Comparison of ENCODE assay signal across 15 cellular contexts in genomic region chr18:68991281-68991680, GRCh38.
DNase-seq lines count a peak whose midpoint lies in the region; ATAC-seq, FAIRE-seq and TF ChIP-seq lines count a peak whose summit lies in the region.
"Had no signal": no experiment of that assay in that cellular context is flagged by ENCODE, and none has a peak within 500 bp of the region (broad histone marks: within the 10 kb centered on the region; RNA-seq: fewer than 3 reads in every experiment).

No MANE protein-coding gene starts in this region.

- no peak overlapping the region for H3K4me3 Mint-ChIP-seq in activated CD8-positive, alpha-beta T cell treated with anti-CD3 and anti-CD28 coated beads for 36 hours
- no peak overlapping the region for H3K4me3 Mint-ChIP-seq in activated CD8-positive, alpha-beta T cell treated with anti-CD3 and anti-CD28 coated beads, Interleukin-2, amount 10 ng/mL, durations not matched to agents 7 days and 5 days
- H3K4me3 Mint-ChIP-seq: activated naive CD4-positive, alpha-beta T cell treated with anti-CD3 and anti-CD28 coated beads, Interleukin-2, amount 10 ng/mL, durations not matched to agents 7 days and 5 days had no signal

- no peaks in the 10 kb centered on the region for H3K79me2 ChIP-seq in GM12878 (ENCODE audit: control insufficient read depth, insufficient read depth, low read length)

- ATAC-seq in activated CD8-positive, alpha-beta T cell treated with anti-CD3 and anti-CD28 coated beads for 36 hours, result peak; percentile 87
- ATAC-seq in activated CD8-positive, alpha-beta T cell treated with anti-CD3 and anti-CD28 coated beads, Interleukin-2, amount 10 ng/mL, durations not matched to agents 7 days and 5 days, result no peak
- ATAC-seq in HG03039 (IDR thresholded peaks at IDR 0.05; ENCODE audit: unreplicated experiment) (peak; percentile 50), GM12878 (peak; percentile 54)
- ATAC-seq: A549 had no signal

- no peak overlapping the region for H3K27ac Mint-ChIP-seq in activated CD8-positive, alpha-beta T cell treated with anti-CD3 and anti-CD28 coated beads for 36 hours
- no peak overlapping the region for H3K27ac Mint-ChIP-seq in activated CD8-positive, alpha-beta T cell treated with anti-CD3 and anti-CD28 coated beads, Interleukin-2, amount 10 ng/mL, durations not matched to agents 7 days and 5 days
- H3K27ac Mint-ChIP-seq: activated naive CD4-positive, alpha-beta T cell treated with anti-CD3 and anti-CD28 coated beads, Interleukin-2, amount 10 ng/mL, durations not matched to agents 7 days and 5 days had no signal

- no peak overlapping the region for H3K4me2 ChIP-seq in GM12878 (ENCODE audit: control insufficient read depth, insufficient read depth)
- H3K4me2 ChIP-seq: A549 had no signal

- TF ChIP-seq RAD21 in GM12878 (IDR thresholded peaks at IDR 0.05; ENCODE audit: insufficient read depth, low read depth, low read length), result no peak

- intact Hi-C loops in activated CD8-positive, alpha-beta T cell treated with anti-CD3 and anti-CD28 coated beads for 36 hours (cut with micrococcal nuclease), result no loop called here
- intact Hi-C loops in GM12878 (cut with micrococcal nuclease; ENCODE audit: unreplicated experiment), result no loop called here

- FAIRE-seq in GM12878 (lab: Jason Lieb, UNC), result no peak
- FAIRE-seq: A549, endometrium, G401.6, keratinocyte had no signal

- no peak for DNase-seq in activated CD8-positive, alpha-beta T cell treated with anti-CD3 and anti-CD28 coated beads for 36 hours
- DNase-seq in activated CD8-positive, alpha-beta T cell treated with anti-CD3 and anti-CD28 coated beads, Interleukin-2, amount 10 ng/mL, durations not matched to agents 7 days and 5 days, result no peak
- no peak for DNase-seq in GM12878 (ENCODE audit: low read depth, low spot score)
- peak; percentile 49 for DNase-seq in smooth muscle cell of the brain vasculature (ENCODE audit: low read depth, low spot score)
- no peak for DNase-seq in NK-92 treated with Interleukin-12 subunit alpha and Interleukin-12 subunit beta, amount 100 ng/mL, for 24 hours (lab: John Stamatoyannopoulos, UW)
- DNase-seq in H4 (ENCODE audit: low spot score), result no peak
- DNase-seq in NCI-H345 treated with DMSO at 0.1 percent for 48 hours (lab: John Stamatoyannopoulos, UW; ENCODE audit: unreplicated experiment), result no peak
- DNase-seq: activated CD4-positive, CD25-positive, alpha-beta regulatory T cell treated with anti-CD3 and anti-CD28 coated beads, Interleukin-2, amount 50 U/mL, for 72 hours; activated naive CD4-positive, alpha-beta T cell treated with anti-CD3 and anti-CD28 coated beads, Interleukin-2, amount 10 ng/mL, durations not matched to agents 7 days and 5 days; NCI-H1105 had no signal

- H3K36me3 Mint-ChIP-seq in activated CD8-positive, alpha-beta T cell treated with anti-CD3 and anti-CD28 coated beads for 36 hours (ENCODE audit: low read depth), result no peaks in the 10 kb centered on the region
- no peaks in the 10 kb centered on the region for H3K36me3 Mint-ChIP-seq in activated CD8-positive, alpha-beta T cell treated with anti-CD3 and anti-CD28 coated beads, Interleukin-2, amount 10 ng/mL, durations not matched to agents 7 days and 5 days (ENCODE audit: low read depth)
- H3K36me3 Mint-ChIP-seq: activated naive CD4-positive, alpha-beta T cell treated with anti-CD3 and anti-CD28 coated beads, Interleukin-2, amount 10 ng/mL, durations not matched to agents 7 days and 5 days had no signal

- no peaks in the 10 kb centered on the region for H3K9me3 Mint-ChIP-seq in activated CD8-positive, alpha-beta T cell treated with anti-CD3 and anti-CD28 coated beads for 36 hours
- peaks cover 4% of the 10 kb centered on the region for H3K9me3 Mint-ChIP-seq in activated CD8-positive, alpha-beta T cell treated with anti-CD3 and anti-CD28 coated beads, Interleukin-2, amount 10 ng/mL, durations not matched to agents 7 days and 5 days (ENCODE audit: insufficient read depth)

- POLR2A ChIA-PET in activated CD8-positive, alpha-beta T cell treated with anti-CD3 and anti-CD28 coated beads for 36 hours (lab: Charles Lee), result no interaction called here
- POLR2A ChIA-PET in activated CD8-positive, alpha-beta T cell treated with anti-CD3 and anti-CD28 coated beads, Interleukin-2, amount 10 ng/mL, durations not matched to agents 7 days and 5 days (lab: Charles Lee), result no interaction called here
- POLR2A ChIA-PET in GM12878 (lab: Charles Lee), result no interaction called here

- H3K36me3 ChIP-seq in GM12878 (ENCODE audit: control insufficient read depth in 2 of 2, insufficient read depth in 2 of 2, low read length in 1 of 2), result no peaks in the 10 kb centered on the region

- RAD21 ChIA-PET in GM12878 (lab: Charles Lee; ENCODE audit: unreplicated experiment), result no interaction called here

- H3K9ac ChIP-seq in GM12878 (ENCODE audit: control insufficient read depth, insufficient read depth, low read length), result no peak overlapping the region

- no peaks in the 10 kb centered on the region for H3K27me3 ChIP-seq in GM12878 (replicated peaks in 1 of 2; ENCODE audit: control insufficient read depth in 2 of 2, insufficient read depth in 2 of 2, low read length in 1 of 2)

- SMC1A ChIA-PET in GM12878 (lab: Charles Lee; ENCODE audit: uncharacterized antibody, unreplicated experiment), result interaction anchor here (0.6 to 1.9 kb wide), 5 partner anchors 10 to 292 kb away, joined by 3 to 5 read pairs (median 3); no protein-coding TSS in a partner anchor

- no peaks in the 10 kb centered on the region for H3K27me3 Mint-ChIP-seq in activated CD8-positive, alpha-beta T cell treated with anti-CD3 and anti-CD28 coated beads for 36 hours
- no peaks in the 10 kb centered on the region for H3K27me3 Mint-ChIP-seq in activated CD8-positive, alpha-beta T cell treated with anti-CD3 and anti-CD28 coated beads, Interleukin-2, amount 10 ng/mL, durations not matched to agents 7 days and 5 days (ENCODE audit: low read depth)
- H3K27me3 Mint-ChIP-seq: activated naive CD4-positive, alpha-beta T cell treated with anti-CD3 and anti-CD28 coated beads, Interleukin-2, amount 10 ng/mL, durations not matched to agents 7 days and 5 days had no signal

- H3K4me1 ChIP-seq in GM12878 (ENCODE audit: control insufficient read depth, insufficient read depth, low read length), result no peaks in the 10 kb centered on the region
- H3K4me1 ChIP-seq: A549 had no signal

- CTCF ChIA-PET in activated CD8-positive, alpha-beta T cell treated with anti-CD3 and anti-CD28 coated beads for 36 hours (lab: Charles Lee), result no interaction called here
- CTCF ChIA-PET in activated CD8-positive, alpha-beta T cell treated with anti-CD3 and anti-CD28 coated beads, Interleukin-2, amount 10 ng/mL, durations not matched to agents 7 days and 5 days (lab: Charles Lee), result no interaction called here
- CTCF ChIA-PET in GM12878 (lab: Yijun Ruan, JAX), result interaction anchor here (1.0 kb wide), 1 partner anchor 1204 kb away, joined by 3 read pairs; no protein-coding TSS in a partner anchor

- no peak for TF ChIP-seq POLR2A in GM12878 (IDR thresholded peaks at IDR 0.05; ENCODE audit: low read depth, low read length)

- H3K9me3 ChIP-seq in GM12878 (replicated peaks; ENCODE audit: control insufficient read depth, insufficient read depth, low read length), result no peaks in the 10 kb centered on the region
- H3K9me3 ChIP-seq: A549 had no signal

- no peaks in the 10 kb centered on the region for H4K20me1 ChIP-seq in GM12878 (ENCODE audit: control insufficient read depth, insufficient read depth)

- no peak for TF ChIP-seq EP300 in GM12878 (IDR thresholded peaks at IDR 0.05; ENCODE audit: borderline replicate concordance in 1 of 2, control insufficient read depth in 1 of 2, low read depth in 2 of 2, low read length in 2 of 2)

- TF ChIP-seq CTCF in activated CD8-positive, alpha-beta T cell treated with anti-CD3 and anti-CD28 coated beads for 36 hours (IDR thresholded peaks at IDR 0.05), result no peak
- TF ChIP-seq CTCF in GM12878 (IDR thresholded peaks at IDR 0.05 in 2 of 3, conservative IDR thresholded peaks at IDR 0.05 in 1 of 3; ENCODE audit: control insufficient read depth in 2 of 3, extremely low read depth in 1 of 3, insufficient read depth in 1 of 3, low read depth in 3 of 3, low read length in 3 of 3), result no peak

- H3K4me3 ChIP-seq in GM12878, result no peak overlapping the region
- H3K4me3 ChIP-seq: A549 had no signal

- no peak overlapping the region for H2AFZ ChIP-seq in GM12878 (ENCODE audit: control insufficient read depth, low read depth, low read length)

- H3K27ac ChIP-seq in GM12878 (ENCODE audit: control insufficient read depth, insufficient read depth), result no peak overlapping the region
- H3K27ac ChIP-seq: A549 had no signal

- BruUV-seq in GM12878 (replicated peaks; lab: Mats Ljungman, UMichigan), result no TSS peak

- H3K4me1 Mint-ChIP-seq in activated CD8-positive, alpha-beta T cell treated with anti-CD3 and anti-CD28 coated beads for 36 hours (ENCODE audit: low read depth), result peaks cover 4% of the 10 kb centered on the region
- H3K4me1 Mint-ChIP-seq in activated CD8-positive, alpha-beta T cell treated with anti-CD3 and anti-CD28 coated beads, Interleukin-2, amount 10 ng/mL, durations not matched to agents 7 days and 5 days (ENCODE audit: low read depth), result no peaks in the 10 kb centered on the region
- H3K4me1 Mint-ChIP-seq: activated naive CD4-positive, alpha-beta T cell treated with anti-CD3 and anti-CD28 coated beads, Interleukin-2, amount 10 ng/mL, durations not matched to agents 7 days and 5 days had no signal

- in situ Hi-C loops in GM12878 (cut with MboI), result no loop called here

TF ChIP-seq in GM12878, 131 proteins besides CTCF, POLR2A, EP300 and RAD21 (continues in another document):
- no peak for TF ChIP-seq MYC (IDR thresholded peaks at IDR 0.05; ENCODE audit: insufficient read depth, insufficient read length, insufficient replicate concordance, low read length, severe bottlenecking)
- 0 out of 2 replicates have a peak, but pooled peaks have one; percentile 11 for TF ChIP-seq BMI1 (IDR thresholded peaks at IDR 0.05; ENCODE audit: borderline replicate concordance)
- TF ChIP-seq DPF2 (IDR thresholded peaks at IDR 0.05), result peak; percentile 85
